In genomic region chr7:143426479-143427142, GRCh38 we compare ENCODE assay signal across 1 cellular context.
TF ChIP-seq lines count a peak whose summit lies in the region.

No MANE protein-coding gene starts in this region.

TF ChIP-seq in K562, 482 proteins besides CTCF, POLR2A, EP300 and RAD21 (continued from another document and continues in another):
- TF ChIP-seq ZNF449 (CRISPR knock-in tag; IDR thresholded peaks at IDR 0.05) (no peak), ZSCAN32 (CRISPR knock-in tag; IDR thresholded peaks at IDR 0.05) (no peak), IRF2 (CRISPR knock-in tag; IDR thresholded peaks at IDR 0.05) (no peak), RNF219 (CRISPR knock-in tag; IDR thresholded peaks at IDR 0.05) (no peak), ZNF280B (CRISPR knock-in tag; IDR thresholded peaks at IDR 0.05) (no peak), ZNF133 (CRISPR knock-in tag; IDR thresholded peaks at IDR 0.05) (no peak), E2F3 (CRISPR knock-in tag; IDR thresholded peaks at IDR 0.05) (no peak), KLF1 (tag; IDR thresholded peaks at IDR 0.05) (no peak), ZNF79 (CRISPR knock-in tag; IDR thresholded peaks at IDR 0.05; ENCODE audit: low read depth) (no peak), ZNF699 (CRISPR knock-in tag; IDR thresholded peaks at IDR 0.05; ENCODE audit: insufficient replicate concordance) (no peak), GATAD2A (IDR thresholded peaks at IDR 0.05) (peak; percentile 79), NELFE (IDR thresholded peaks at IDR 0.05; ENCODE audit: insufficient read depth, insufficient read length) (no peak), PKNOX1 (IDR thresholded peaks at IDR 0.05) (no peak), ZNF354B (CRISPR knock-in tag; IDR thresholded peaks at IDR 0.05) (no peak), FOS (IDR thresholded peaks at IDR 0.05; ENCODE audit: extremely low read depth, insufficient read length) (no peak), GTF2F1 (IDR thresholded peaks at IDR 0.05; ENCODE audit: low read depth, low read length) (no peak), XRCC4 (IDR thresholded peaks at IDR 0.05; ENCODE audit: extremely low read depth, insufficient read depth, insufficient read length) (no peak), MLLT1 (IDR thresholded peaks at IDR 0.05) (no peak), ZNF143 (CRISPR knock-in tag; IDR thresholded peaks at IDR 0.05) (no peak), EHMT2 (IDR thresholded peaks at IDR 0.05) (peak; percentile 67; the same call in 1 of the 2 replicates), CREB5 (CRISPR knock-in tag; IDR thresholded peaks at IDR 0.05) (no peak), RFX7 (CRISPR knock-in tag; IDR thresholded peaks at IDR 0.05) (no peak), DMBX1 (CRISPR knock-in tag; IDR thresholded peaks at IDR 0.05; ENCODE audit: borderline replicate concordance) (no peak; the same call in 1 of the 2 replicates), CBFB (CRISPR knock-in tag; IDR thresholded peaks at IDR 0.05) (no peak), MXI1 (IDR thresholded peaks at IDR 0.05; ENCODE audit: low read depth, low read length) (no peak), FOSL1 (tag; conservative IDR thresholded peaks at IDR 0.05) (peak; percentile 60; the same call in 1 of the 2 replicates), CBX2 (IDR thresholded peaks at IDR 0.05; ENCODE audit: insufficient read depth, low read length, poor library complexity, severe bottlenecking) (no peak), NCOA4 (IDR thresholded peaks at IDR 0.05; ENCODE audit: partially characterized antibody) (no peak), ZNF778 (CRISPR knock-in tag; IDR thresholded peaks at IDR 0.05) (no peak), ZNF507 (tag; conservative IDR thresholded peaks at IDR 0.05) (no peak), CEBPG (CRISPR knock-in tag; IDR thresholded peaks at IDR 0.05) (no peak), CEBPG (tag; conservative IDR thresholded peaks at IDR 0.05 in 1 of 2, IDR thresholded peaks at IDR 0.05 in 1 of 2) (peak in 1 of 2 experiments; percentile 30; a peak in 1 of 4 replicates), TAF1 (IDR thresholded peaks at IDR 0.05; ENCODE audit: control insufficient read depth, extremely low read depth, insufficient read depth, low read length, severe bottlenecking) (no peak), ZNF175 (CRISPR knock-in tag; IDR thresholded peaks at IDR 0.05; ENCODE audit: low read depth) (no peak), ZFX (CRISPR knock-in tag; IDR thresholded peaks at IDR 0.05) (no peak), ILK (tag; IDR thresholded peaks at IDR 0.05; ENCODE audit: borderline replicate concordance, low read depth) (no peak), CREM (IDR thresholded peaks at IDR 0.05; ENCODE audit: low read depth) (no peak), HIVEP1 (CRISPR knock-in tag; IDR thresholded peaks at IDR 0.05) (no peak), SMARCA5 (IDR thresholded peaks at IDR 0.05) (no peak), GATAD2B (IDR thresholded peaks at IDR 0.05; ENCODE audit: borderline replicate concordance) (peak; percentile 47; the same call in 1 of the 2 replicates), ATF2 (CRISPR knock-in tag; IDR thresholded peaks at IDR 0.05) (no peak), NKRF (IDR thresholded peaks at IDR 0.05; ENCODE audit: borderline replicate concordance) (no peak), CREB3 (tag; conservative IDR thresholded peaks at IDR 0.05; ENCODE audit: low read depth) (no peak), CEBPZ (IDR thresholded peaks at IDR 0.05; ENCODE audit: borderline replicate concordance, low read depth, low read length) (no peak), OTX1 (CRISPR knock-in tag; IDR thresholded peaks at IDR 0.05) (no peak), PHF21A (IDR thresholded peaks at IDR 0.05; ENCODE audit: borderline replicate concordance, low read depth) (no peak), ZNF76 (CRISPR knock-in tag; IDR thresholded peaks at IDR 0.05; ENCODE audit: borderline replicate concordance) (no peak), CC2D1A (IDR thresholded peaks at IDR 0.05) (peak; percentile 90; the same call in 1 of the 2 replicates), TFAP4 (CRISPR knock-in tag; IDR thresholded peaks at IDR 0.05; ENCODE audit: borderline replicate concordance) (no peak), HNRNPUL1 (IDR thresholded peaks at IDR 0.05; ENCODE audit: low read length) (no peak), RBFOX2 (IDR thresholded peaks at IDR 0.05; ENCODE audit: low read depth, low read length) (no peak)
